Comparison of ENCODE assay signal across 15 cellular contexts in genomic region chr11:126636911-126637799, GRCh38.
DNase-seq lines count a peak whose midpoint lies in the region; ATAC-seq and TF ChIP-seq lines count a peak whose summit lies in the region.
"Had no signal": no experiment of that assay in that cellular context is flagged by ENCODE, and none has a peak within 500 bp of the region (broad histone marks: within the 10 kb centered on the region; RNA-seq: fewer than 3 reads in every experiment).

No MANE protein-coding gene starts in this region.

- 60 to 61% methylated on average over 5 of the region's 5 CpGs for WGBS in transverse colon (ENCODE audit: low coverage in 1 of 2), 2 donors

- H3K27me3 ChIP-seq in left lung: peaks cover 0 to 29% of the 10 kb centered on the region in 2 donors
- H3K27me3 ChIP-seq in transverse colon: no peaks in the 10 kb centered on the region
- H3K27me3 ChIP-seq: body of pancreas had no signal

- TF ChIP-seq CTCF in left lung (IDR thresholded peaks at IDR 0.05) (no peak), transverse colon (IDR thresholded peaks at IDR 0.05) (no peak)

- intact Hi-C loops in left lung (cut with DNase I) (no loop called here), transverse colon (cut with DNase I; ENCODE audit: low total_unique reads) (no loop called here)

- H3K9me3 ChIP-seq in left lung (no peaks in the 10 kb centered on the region), transverse colon (no peaks in the 10 kb centered on the region)
- H3K9me3 ChIP-seq: body of pancreas, psoas muscle had no signal

- TF ChIP-seq POLR2A in transverse colon (IDR thresholded peaks at IDR 0.05): no peak

- in situ Hi-C loops in transverse colon (cut with MboI; ENCODE audit: low pct_ligation_motif_present in 1 of 4, low pct_unique_long_range_greater_than_20kb in 1 of 4, low sequenced_read_pairs in 3 of 4): no loop called here

- DNase-seq in AG08395 (ENCODE audit: low spot score) (peak; percentile 84), HS-5 (ENCODE audit: low read depth) (peak; percentile 39), astrocyte of the hippocampus (ENCODE audit: low read depth, low spot score) (peak; percentile 62), left lung (no peak), transverse colon (no peak), NCI-H1417 (lab: John Stamatoyannopoulos, UW) (no peak), NCI-H128 (lab: John Stamatoyannopoulos, UW; ENCODE audit: unreplicated experiment) (no peak)
- DNase-seq: activated CD4-positive, CD25-positive, alpha-beta regulatory T cell; body of pancreas; CD8-positive, alpha-beta T cell; NCI-H526; psoas muscle; stimulated activated CD4-positive, alpha-beta T cell treated with anti-CD3 and anti-CD28 coated beads, Interleukin-4, amount 100 ng/mL, for 1 hour; stimulated activated naive CD4-positive, alpha-beta T cell treated with Interleukin-2 at 50 U/mL for 16 hours had no signal

- H3K4me1 ChIP-seq in left lung: no peaks in the 10 kb centered on the region
- no peaks in the 10 kb centered on the region for H3K4me1 ChIP-seq in transverse colon
- H3K4me1 ChIP-seq: body of pancreas, psoas muscle had no signal

- no peak for TF ChIP-seq EP300 in transverse colon (IDR thresholded peaks at IDR 0.05; ENCODE audit: low read depth)

- H3K4me3 ChIP-seq in left lung: no peak overlapping the region
- no peak overlapping the region for H3K4me3 ChIP-seq in transverse colon
- H3K4me3 ChIP-seq: body of pancreas, psoas muscle had no signal

- H3K36me3 ChIP-seq in left lung (no peaks in the 10 kb centered on the region), transverse colon (no peaks in the 10 kb centered on the region)

- no peak overlapping the region for H3K27ac ChIP-seq in left lung
- H3K27ac ChIP-seq in transverse colon: no peak overlapping the region
- H3K27ac ChIP-seq: body of pancreas, psoas muscle had no signal

- peak; percentile 48 for ATAC-seq in left lung
- no peak for ATAC-seq in HG03520 (IDR thresholded peaks at IDR 0.05; ENCODE audit: unreplicated experiment)
- ATAC-seq: body of pancreas; CD8-positive, alpha-beta T cell; psoas muscle had no signal

Comparison
In these comparisons a context has a peak if more than half of its experiments do, and no peak if none do; other contexts are left out.
1. DNase-seq: peak in AG08395 (single experiment), HS-5 (single experiment) and astrocyte of the hippocampus (single experiment); none in left lung (0 of 2), transverse colon (single experiment), NCI-H1417 (0 of 3) and NCI-H128 (single experiment).